8 cellular contexts compared by ENCODE assay signal in the genomic region with DNA sequence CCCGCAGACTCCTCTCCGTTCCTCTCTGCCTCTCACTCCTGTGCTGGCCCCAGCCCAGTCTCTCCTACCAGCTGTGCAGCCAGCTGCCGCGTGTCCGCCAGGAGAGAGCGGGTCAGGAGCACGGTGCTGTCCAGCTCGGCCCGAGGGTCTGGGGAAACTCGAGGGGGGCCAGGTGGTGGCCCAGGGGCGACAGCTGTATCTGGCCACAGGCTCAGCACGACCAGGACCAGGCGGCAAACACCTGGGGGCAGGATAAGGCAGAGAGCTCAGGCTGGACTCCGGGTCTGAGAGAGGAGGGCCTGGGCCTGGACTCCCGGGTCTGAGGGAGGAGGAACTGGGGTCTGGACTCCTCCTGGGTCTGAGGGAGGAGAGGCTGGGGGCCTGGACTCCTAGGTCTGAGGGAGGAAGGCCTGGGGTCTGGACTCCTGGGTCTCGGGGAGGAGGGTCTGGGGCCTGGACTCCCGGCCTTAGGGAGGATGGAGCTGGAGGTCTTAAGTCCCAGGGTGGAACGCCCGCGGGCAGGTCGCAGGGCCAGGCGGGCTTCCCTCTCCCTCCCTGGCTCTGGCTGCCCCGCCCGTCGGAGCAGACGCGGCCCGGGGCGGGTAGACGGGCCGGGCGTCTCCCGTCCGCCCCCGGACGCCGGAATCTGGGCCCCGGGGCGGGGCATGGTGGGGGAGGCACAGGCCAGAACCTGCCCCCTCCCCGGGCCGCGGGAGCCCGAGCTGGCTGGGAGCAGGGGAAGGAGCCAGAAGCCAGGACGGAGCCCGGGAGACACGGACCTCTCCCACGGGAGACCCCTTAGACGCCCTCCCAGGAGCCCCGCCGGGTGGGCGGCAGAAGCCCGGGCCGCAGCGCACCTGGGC. TPM values are rescaled to one million over a fixed set of nuclear protein-coding genes. Genes with fewer than 3 reads are reported as not detected.
DNase-seq lines count a peak whose midpoint lies in the region; ATAC-seq and TF ChIP-seq lines count a peak whose summit lies in the region.

No MANE protein-coding gene starts in this region.

- H3K36me3 Mint-ChIP-seq in activated CD4-positive, alpha-beta T cell treated with anti-CD3 and anti-CD28 coated beads for 36 hours (ENCODE audit: low read depth) = no peaks in the 10 kb centered on the region

- H2AFZ ChIP-seq in SK-N-SH (ENCODE audit: low read depth) (peak overlapping the region; percentile 63; the same call in 1 of the 2 replicates), smooth muscle cell (ENCODE audit: low read depth) (no peak overlapping the region)

- peaks cover 29% of the 10 kb centered on the region for H3F3A ChIP-seq in SK-N-SH (replicated peaks; ENCODE audit: insufficient read depth)
- H3F3A ChIP-seq in smooth muscle cell (ENCODE audit: low read depth) = peaks cover 35% of the 10 kb centered on the region

- no peak for TF ChIP-seq CTCF in SK-N-SH (IDR thresholded peaks at IDR 0.05)
- no peak for TF ChIP-seq CTCF in smooth muscle cell (IDR thresholded peaks at IDR 0.05; ENCODE audit: borderline replicate concordance, insufficient read depth, poor library complexity, severe bottlenecking)

- POLR2A ChIA-PET in activated CD4-positive, alpha-beta T cell treated with anti-CD3 and anti-CD28 coated beads for 36 hours (lab: Charles Lee) = interaction anchor here (0.6 to 0.8 kb wide), 2 partner anchors 13 to 14 kb away, joined by 3 to 5 read pairs; no protein-coding TSS in a partner anchor
- POLR2A ChIA-PET in SK-N-SH (lab: Yijun Ruan, JAX) = interaction anchor here (0.7 to 2.8 kb wide), 3 partner anchors 14 to 39 kb away, joined by 3 to 14 read pairs (median 4); partner anchors contain the start of genes TMEM238 and UBE2S

- peak overlapping the region; percentile 45 to 58 for H3K4me3 ChIP-seq in SK-N-SH (ENCODE audit: low read depth in 2 of 2, low read length in 1 of 2)
- peak overlapping the region; percentile 88 for H3K4me3 ChIP-seq in smooth muscle cell

- H3K9ac ChIP-seq in SK-N-SH (peak overlapping the region; percentile 63), smooth muscle cell (ENCODE audit: low read depth) (peak overlapping the region; percentile 96)

- peaks cover 23 to 24% of the 10 kb centered on the region in 2 experiments; a peak in 3 of 4 replicates for H3K4me1 ChIP-seq in SK-N-SH (ENCODE audit: control insufficient read depth in 1 of 2, insufficient read depth in 2 of 2, low read depth in 1 of 2, low read length in 1 of 2)
- peaks cover 15% of the 10 kb centered on the region for H3K4me1 ChIP-seq in smooth muscle cell (ENCODE audit: low read depth)

- no peak for TF ChIP-seq EP300 in SK-N-SH (IDR thresholded peaks at IDR 0.05; ENCODE audit: borderline replicate concordance in 1 of 2, low read depth in 1 of 2, low read length in 1 of 2)

- H3K4me2 ChIP-seq in SK-N-SH = peak overlapping the region; percentile 76
- peak overlapping the region; percentile 89 for H3K4me2 ChIP-seq in smooth muscle cell

- no peaks in the 10 kb centered on the region for H3K9me3 Mint-ChIP-seq in activated CD4-positive, alpha-beta T cell treated with anti-CD3 and anti-CD28 coated beads for 36 hours (ENCODE audit: low read depth)

- H3K9me3 ChIP-seq in SK-N-SH (no peaks in the 10 kb centered on the region), smooth muscle cell (replicated peaks; ENCODE audit: low read depth) (no peaks in the 10 kb centered on the region)

- H3K79me2 ChIP-seq in SK-N-SH (ENCODE audit: insufficient read depth) (peaks cover 14% of the 10 kb centered on the region), smooth muscle cell (ENCODE audit: low read depth) (peaks cover 4% of the 10 kb centered on the region)

- 42% methylated on average over 18 of the region's 54 CpGs for WGBS in SK-N-SH (ENCODE audit: low lambda C conversion rate)
- 24% methylated on average over 18 of the region's 54 CpGs for WGBS in smooth muscle cell (ENCODE audit: low lambda C conversion rate)

- H4K20me1 ChIP-seq in SK-N-SH (ENCODE audit: insufficient read depth) = no peaks in the 10 kb centered on the region
- peaks cover 31% of the 10 kb centered on the region for H4K20me1 ChIP-seq in smooth muscle cell (ENCODE audit: low read depth)

- peak; percentile 56 for ATAC-seq in activated CD4-positive, alpha-beta T cell treated with anti-CD3 and anti-CD28 coated beads for 36 hours
- ATAC-seq in HG02981 (IDR thresholded peaks at IDR 0.05; ENCODE audit: unreplicated experiment) (no peak), HG03097 (IDR thresholded peaks at IDR 0.05; ENCODE audit: low FRiP score, unreplicated experiment) (no peak), GM19035 (IDR thresholded peaks at IDR 0.05; ENCODE audit: unreplicated experiment) (no peak)

- H3K27ac ChIP-seq in SK-N-SH (ENCODE audit: low read depth in 2 of 2, low read length in 1 of 2) = peak overlapping the region in 1 of 2 experiments; percentile 47; a peak in 1 of 4 replicates
- peak overlapping the region; percentile 97 for H3K27ac ChIP-seq in smooth muscle cell (ENCODE audit: low read depth)

- TF ChIP-seq RAD21 in SK-N-SH (IDR thresholded peaks at IDR 0.05; ENCODE audit: low read length) = no peak

- peaks cover 37% of the 10 kb centered on the region for H3K27me3 Mint-ChIP-seq in activated CD4-positive, alpha-beta T cell treated with anti-CD3 and anti-CD28 coated beads for 36 hours

- H3K27me3 ChIP-seq in SK-N-SH (ENCODE audit: insufficient read depth) = no peaks in the 10 kb centered on the region
- no peaks in the 10 kb centered on the region for H3K27me3 ChIP-seq in smooth muscle cell (ENCODE audit: low read depth)

- H3K36me3 ChIP-seq in SK-N-SH (replicated peaks in 1 of 2; ENCODE audit: control insufficient read depth in 1 of 2, insufficient read depth in 2 of 2, low read length in 1 of 2) (peaks cover 0 to 4% of the 10 kb centered on the region in 2 experiments), smooth muscle cell (ENCODE audit: low read depth) (no peaks in the 10 kb centered on the region)

- peaks cover 5% of the 10 kb centered on the region for H3K4me1 Mint-ChIP-seq in activated CD4-positive, alpha-beta T cell treated with anti-CD3 and anti-CD28 coated beads for 36 hours

- no peak overlapping the region for H3K4me3 Mint-ChIP-seq in activated CD4-positive, alpha-beta T cell treated with anti-CD3 and anti-CD28 coated beads for 36 hours

- H3K9me2 ChIP-seq in SK-N-SH = no peaks in the 10 kb centered on the region

- intact Hi-C loops in activated CD4-positive, alpha-beta T cell treated with anti-CD3 and anti-CD28 coated beads for 36 hours (cut with DNase I, micrococcal nuclease) = no loop called here

- peak; percentile 49 for DNase-seq in activated CD4-positive, alpha-beta T cell treated with anti-CD3 and anti-CD28 coated beads for 36 hours
- no peak for DNase-seq in activated CD4-positive, alpha-beta T cell treated with anti-CD3 and anti-CD28 coated beads, Interleukin-2, amount 50 U/mL, for 1 hour
- DNase-seq in SK-N-SH (peak; percentile 77), glomerular visceral epithelial cell (ENCODE audit: extremely low spot score) (peak; percentile 70), smooth muscle cell (lab: John Stamatoyannopoulos, UW; ENCODE audit: unreplicated experiment) (peak; percentile 39)

- CTCF ChIA-PET in activated CD4-positive, alpha-beta T cell treated with anti-CD3 and anti-CD28 coated beads for 36 hours (lab: Charles Lee) = interaction anchor here (0.6 to 0.8 kb wide), 2 partner anchors 28 to 78 kb away, joined by 3 to 5 read pairs; no protein-coding TSS in a partner anchor
- CTCF ChIA-PET in SK-N-SH (lab: Yijun Ruan, JAX) = interaction anchor here (1.1 to 2.5 kb wide), 6 partner anchors 15 to 282 kb away, joined by 3 to 10 read pairs (median 6); partner anchors contain the start of genes KMT5C and TMEM238

- no peak overlapping the region for H3K27ac Mint-ChIP-seq in activated CD4-positive, alpha-beta T cell treated with anti-CD3 and anti-CD28 coated beads for 36 hours

RNA-seq across cellular contexts. Expression of gene IL11, which starts 1.3 kb away (rescaled TPM):
- total RNA-seq in activated CD4-positive, alpha-beta T cell treated with anti-CD3 and anti-CD28 coated beads for 36 hours = under 1 TPM; 0.09 to 0.18 TPM
- 13.2 and 16.1 TPM in 2 replicates for polyA plus RNA-seq in SK-N-SH (2012; rRNA removed)
- 8.4 and 11.0 TPM in 2 replicates for polyA plus RNA-seq in SK-N-SH (2012; cell fraction: cytosol; rRNA removed)
- polyA plus RNA-seq in SK-N-SH (2012; cell fraction: nucleus; rRNA removed) = 22.6 and 33.5 TPM in 2 replicates
- total RNA-seq in smooth muscle cell = 36.5 and 40.1 TPM in 2 replicates
- 66.4 and 68.1 TPM in 2 replicates for polyA plus RNA-seq in smooth muscle cell

RNA-seq across cellular contexts. Expression of gene GARIN5B, which starts 5.9 kb away (rescaled TPM):
- not detected for total RNA-seq in activated CD4-positive, alpha-beta T cell treated with anti-CD3 and anti-CD28 coated beads for 36 hours
- polyA plus RNA-seq in SK-N-SH (2012; rRNA removed) = not detected in 2 replicates
- not detected in 2 replicates for polyA plus RNA-seq in SK-N-SH (2012; cell fraction: cytosol; rRNA removed)
- 0.06 and 0.10 TPM in 2 replicates for polyA plus RNA-seq in SK-N-SH (2012; cell fraction: nucleus; rRNA removed)
- total RNA-seq in smooth muscle cell = 0.58 TPM in 1 of 2 replicates, not detected in the other
- 0.07 and 0.35 TPM in 2 replicates for polyA plus RNA-seq in smooth muscle cell

RNA-seq across cellular contexts. Expression of gene TMEM190, which starts 7.7 kb away (rescaled TPM):
- total RNA-seq in activated CD4-positive, alpha-beta T cell treated with anti-CD3 and anti-CD28 coated beads for 36 hours = not detected
- 0.77 and 0.91 TPM in 2 replicates for polyA plus RNA-seq in SK-N-SH (2012; rRNA removed)
- 0.08 and 0.30 TPM in 2 replicates for polyA plus RNA-seq in SK-N-SH (2012; cell fraction: cytosol; rRNA removed)
- 14.1 and 29.8 TPM in 2 replicates for polyA plus RNA-seq in SK-N-SH (2012; cell fraction: nucleus; rRNA removed)
- not detected in 2 replicates for total RNA-seq in smooth muscle cell
- polyA plus RNA-seq in smooth muscle cell = 8.2 and 11.1 TPM in 2 replicates

RNA-seq across cellular contexts. Expression of gene COX6B2, which starts 14.4 kb away (rescaled TPM):
- under 1 TPM; 0.14 to 0.30 TPM for total RNA-seq in activated CD4-positive, alpha-beta T cell treated with anti-CD3 and anti-CD28 coated beads for 36 hours
- 0.58 and 0.74 TPM in 2 replicates for polyA plus RNA-seq in SK-N-SH (2012; rRNA removed)
- 0.17 and 0.34 TPM in 2 replicates for polyA plus RNA-seq in SK-N-SH (2012; cell fraction: cytosol; rRNA removed)
- 5.4 and 8.8 TPM in 2 replicates for polyA plus RNA-seq in SK-N-SH (2012; cell fraction: nucleus; rRNA removed)
- total RNA-seq in smooth muscle cell = 0.18 and 0.31 TPM in 2 replicates
- 1.7 and 1.9 TPM in 2 replicates for polyA plus RNA-seq in smooth muscle cell

RNA-seq across cellular contexts. Expression of gene TMEM238, which starts 15.2 kb away (rescaled TPM):
- total RNA-seq in activated CD4-positive, alpha-beta T cell treated with anti-CD3 and anti-CD28 coated beads for 36 hours = 1 to 10 TPM; 5.9 to 6.3 TPM
- 0.08 and 0.12 TPM in 2 replicates for polyA plus RNA-seq in SK-N-SH (2012; rRNA removed)
- 0.03 and 0.05 TPM in 2 replicates for polyA plus RNA-seq in SK-N-SH (2012; cell fraction: cytosol; rRNA removed)
- 0.12 TPM in 1 of 2 replicates, not detected in the other for polyA plus RNA-seq in SK-N-SH (2012; cell fraction: nucleus; rRNA removed)
- total RNA-seq in smooth muscle cell = 0.58 and 2.6 TPM in 2 replicates
- 3.3 and 9.3 TPM in 2 replicates for polyA plus RNA-seq in smooth muscle cell

Comparison
In these comparisons a context has a peak if more than half of its experiments do, and no peak if none do; other contexts are left out.
1. RNA of gene IL11, which starts 1.3 kb away (total RNA-seq): 36.5 to 40.1 TPM in smooth muscle cell; 0.09 to 0.18 TPM in activated CD4-positive, alpha-beta T cell treated with anti-CD3 and anti-CD28 coated beads for 36 hours; every median in the first group is over 10 times any median in the second.